ENCODE assay signal across 24 cellular contexts in the genomic region with DNA sequence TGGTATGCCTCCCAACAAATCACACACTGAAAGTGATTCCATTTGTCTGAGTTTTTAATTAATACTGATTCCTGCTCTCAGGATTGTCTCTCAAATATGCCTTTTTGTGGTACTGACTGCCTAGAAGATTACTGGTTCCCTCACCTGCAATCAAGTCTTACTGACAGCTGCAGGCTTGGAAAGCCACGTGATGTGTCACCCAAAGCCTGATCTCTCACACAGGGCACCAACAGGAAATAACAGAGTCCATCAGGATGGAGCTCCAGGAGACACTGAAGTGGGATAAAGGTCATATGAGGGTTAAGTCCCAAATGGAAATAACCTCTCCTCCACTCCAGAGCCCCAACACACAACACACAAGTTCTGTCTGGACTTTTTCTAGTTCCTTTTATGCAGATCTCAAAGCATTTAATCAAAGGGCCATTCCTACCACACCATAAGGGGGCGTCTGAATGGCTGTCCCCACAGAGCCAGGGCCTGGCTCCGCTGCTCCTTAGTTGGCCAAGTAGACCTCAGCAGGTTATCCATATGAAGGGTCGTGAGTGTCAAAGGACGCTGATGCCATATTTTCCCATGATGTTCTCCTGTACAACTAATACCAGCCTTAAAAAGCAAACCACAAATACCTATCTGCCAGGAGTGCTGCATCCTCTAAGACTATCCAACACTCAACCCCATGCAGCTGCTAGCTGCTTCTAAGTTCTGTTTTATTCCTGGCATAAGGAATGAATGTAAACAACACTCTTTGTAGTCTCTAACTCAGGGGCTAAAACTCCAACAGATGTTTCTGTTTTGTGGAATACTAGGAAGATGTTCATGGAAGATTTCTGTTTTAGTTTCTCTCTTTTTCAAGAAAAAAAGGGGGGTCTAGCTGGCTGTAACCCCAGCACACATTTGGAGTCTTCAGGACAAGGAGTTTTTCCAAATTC. TPM values are rescaled to one million over a fixed set of nuclear protein-coding genes. Genes with fewer than 3 reads are reported as not detected.
A peak's percentile ranks its signal among the peaks of the same experiment; 100 is the strongest.
DNase-seq lines count a peak whose midpoint lies in the region; ATAC-seq, FAIRE-seq and TF ChIP-seq lines count a peak whose summit lies in the region.
"Had no signal": no experiment of that assay in that cellular context is flagged by ENCODE, and none has a peak within 500 bp of the region (broad histone marks: within the 10 kb centered on the region; RNA-seq: fewer than 3 reads in every experiment).

No MANE protein-coding gene starts in this region.

- no peak overlapping the region for H3K4me2 ChIP-seq in Loucy (ENCODE audit: low read depth, low read length, poor library complexity, severe bottlenecking)
- H3K4me2 ChIP-seq: PC-9, smooth muscle cell had no signal

- no peaks in the 10 kb centered on the region for H3K79me2 ChIP-seq in Loucy (ENCODE audit: insufficient read depth, low read length)

- FAIRE-seq in endometrium (lab: Jason Lieb, UNC): peak; percentile 94
- FAIRE-seq: HTR-8/SVneo had no signal

- no peak overlapping the region for H3K9ac ChIP-seq in Loucy (ENCODE audit: low read depth, low read length, poor library complexity, severe bottlenecking)

- WGBS in testis, 2 donors: 86 to 93% methylated on average over 5 of the region's 5 CpGs

- peak; percentile 64 for ATAC-seq in mucosa of descending colon
- no peak for ATAC-seq in GM18517 (IDR thresholded peaks at IDR 0.05; ENCODE audit: unreplicated experiment)
- ATAC-seq: effector memory CD8-positive, alpha-beta T cell; natural killer cell treated with Interleukin-12 subunit alpha and Interleukin-12 subunit beta and Interleukin-15 and Interleukin-18, amount 100 ng/mL, for 72 hours had no signal

- no peak overlapping the region for H3K4me3 ChIP-seq in Loucy (ENCODE audit: low read length, poor library complexity, severe bottlenecking)
- no peak overlapping the region for H3K4me3 ChIP-seq in mucosa of descending colon
- H3K4me3 ChIP-seq in testis: no peak overlapping the region
- H3K4me3 ChIP-seq: PC-9, psoas muscle, SJSA1, smooth muscle cell, uterus had no signal

- H4K20me1 ChIP-seq in Loucy (ENCODE audit: insufficient read depth, low read length, poor library complexity, severe bottlenecking): no peaks in the 10 kb centered on the region

- DNase-seq in DMS53 treated with DMSO at 0.1 percent for 48 hours (lab: John Stamatoyannopoulos, UW; ENCODE audit: unreplicated experiment) (peak; percentile 23), mucosa of descending colon (no peak), testis (no peak), GM19238 (ENCODE audit: insufficient read length, low spot score) (no peak)
- DNase-seq in activated effector memory CD4-positive, alpha-beta T cell treated with anti-CD3 and anti-CD28 coated beads, Interleukin-2, amount 50 U/mL, for 16 hours: no peak
- DNase-seq: activated CD4-positive, alpha-beta T cell treated with anti-CD3 and anti-CD28 coated beads, Interleukin-2, amount 50 U/mL, for 48 hours; activated naive CD4-positive, alpha-beta T cell treated with anti-CD3 and anti-CD28 coated beads for 36 hours; activated T-cell treated with anti-CD3 and anti-CD28 coated beads, Interleukin-2, amount 50 U/mL, for 24 hours; aorta; CD4-positive, CD25-positive, alpha-beta regulatory T cell; effector memory CD8-positive, alpha-beta T cell; NCI-H1436 treated with DMSO at 0.1 percent for 48 hours; NCI-H2171 treated with DMSO at 0.1 percent for 48 hours; PC-9; psoas muscle; T-helper 2 cell; uterus had no signal

- peak; percentile 40 for TF ChIP-seq CTCF in Loucy (conservative IDR thresholded peaks at IDR 0.05; ENCODE audit: low read length)
- no peak for TF ChIP-seq CTCF in mucosa of descending colon (IDR thresholded peaks at IDR 0.05)
- TF ChIP-seq CTCF in testis (IDR thresholded peaks at IDR 0.05): no peak

- intact Hi-C loops in mucosa of descending colon (cut with DNase I, micrococcal nuclease): no loop called here
- intact Hi-C loops in testis (cut with DNase I; ENCODE audit: low total_unique reads): no loop called here

- no peaks in the 10 kb centered on the region for H3K9me2 ChIP-seq in Loucy (replicated peaks; ENCODE audit: low read depth, low read length)

- TF ChIP-seq POLR2A in testis (IDR thresholded peaks at IDR 0.05): no peak

- no peaks in the 10 kb centered on the region for H3F3A ChIP-seq in Loucy (ENCODE audit: low read depth)

- no peak overlapping the region for H2AFZ ChIP-seq in Loucy (ENCODE audit: low read length)
- H2AFZ ChIP-seq: PC-9 had no signal

- H3K9me3 ChIP-seq in Loucy (ENCODE audit: insufficient read depth, low read depth, low read length) (no peaks in the 10 kb centered on the region), mucosa of descending colon (no peaks in the 10 kb centered on the region), testis (no peaks in the 10 kb centered on the region)
- H3K9me3 ChIP-seq: psoas muscle, SJSA1, uterus had no signal

- H3K27ac ChIP-seq in testis: no peak overlapping the region
- H3K27ac ChIP-seq: PC-9, psoas muscle, SJSA1, uterus had no signal

- no peaks in the 10 kb centered on the region for H3K4me1 ChIP-seq in Loucy (ENCODE audit: insufficient read depth, low read length, poor library complexity, severe bottlenecking)
- no peaks in the 10 kb centered on the region for H3K4me1 ChIP-seq in mucosa of descending colon (ENCODE audit: low read depth)
- no peaks in the 10 kb centered on the region for H3K4me1 ChIP-seq in testis
- H3K4me1 ChIP-seq: psoas muscle, SJSA1, uterus had no signal

- no peaks in the 10 kb centered on the region for H3K36me3 ChIP-seq in Loucy (ENCODE audit: insufficient read depth, low read length)
- no peaks in the 10 kb centered on the region for H3K36me3 ChIP-seq in mucosa of descending colon (ENCODE audit: low read depth)
- no peaks in the 10 kb centered on the region for H3K36me3 ChIP-seq in testis (ENCODE audit: low read depth, missing control alignments)
- H3K36me3 ChIP-seq: SJSA1, uterus had no signal

- H3K27me3 ChIP-seq in Loucy (ENCODE audit: insufficient read depth, low read length, poor library complexity, severe bottlenecking) (no peaks in the 10 kb centered on the region), testis (no peaks in the 10 kb centered on the region)
- H3K27me3 ChIP-seq: SJSA1, uterus had no signal

RNA-seq across cellular contexts. Expression of a gene that starts 13.0 kb away (rescaled TPM):
- 10 to 100 TPM in 2 of 3 donors, 1 to 10 TPM in 1; 8.7 to 18.7 (median 15.9) TPM for total RNA-seq in mucosa of descending colon
- 1 to 10 TPM; 3.5 to 5.0 TPM for total RNA-seq in testis
- 10.5 TPM for polyA plus RNA-seq in testis (ENCODE audit: insufficient read depth, low read depth, low replicate concordance)
- total RNA-seq: CD4-positive, CD25-positive, alpha-beta regulatory T cell; PC-9; SJSA1 had no signal
- polyA plus RNA-seq: CD4-positive, CD25-positive, alpha-beta regulatory T cell had no signal
